In genomic region chr9:131297903-131298302, GRCh38 we compare ENCODE assay signal across 1 cellular context.
TF ChIP-seq lines count a peak whose summit lies in the region.

No MANE protein-coding gene starts in this region.

TF ChIP-seq in IMR-90, 13 proteins besides CTCF, POLR2A, EP300 and RAD21:
- TF ChIP-seq FOS (IDR thresholded peaks at IDR 0.05; ENCODE audit: low read depth, low read length) (no peak), USF2 (IDR thresholded peaks at IDR 0.05; ENCODE audit: low read depth, low read length) (no peak), BHLHE40 (IDR thresholded peaks at IDR 0.05; ENCODE audit: low read depth, low read length) (no peak), SMC3 (IDR thresholded peaks at IDR 0.05; ENCODE audit: low read depth, low read length) (no peak), MAFK (IDR thresholded peaks at IDR 0.05; ENCODE audit: low read depth, low read length) (no peak), CEBPB (IDR thresholded peaks at IDR 0.05; ENCODE audit: low read depth, low read length) (no peak), CHD1 (IDR thresholded peaks at IDR 0.05; ENCODE audit: low read depth, low read length) (no peak), ELK1 (IDR thresholded peaks at IDR 0.05; ENCODE audit: borderline replicate concordance, low read depth, low read length) (no peak)
TF ChIP-seq in IMR-90: peak in this region for 0.
